26 cellular contexts compared by ENCODE assay signal in the genomic region with DNA sequence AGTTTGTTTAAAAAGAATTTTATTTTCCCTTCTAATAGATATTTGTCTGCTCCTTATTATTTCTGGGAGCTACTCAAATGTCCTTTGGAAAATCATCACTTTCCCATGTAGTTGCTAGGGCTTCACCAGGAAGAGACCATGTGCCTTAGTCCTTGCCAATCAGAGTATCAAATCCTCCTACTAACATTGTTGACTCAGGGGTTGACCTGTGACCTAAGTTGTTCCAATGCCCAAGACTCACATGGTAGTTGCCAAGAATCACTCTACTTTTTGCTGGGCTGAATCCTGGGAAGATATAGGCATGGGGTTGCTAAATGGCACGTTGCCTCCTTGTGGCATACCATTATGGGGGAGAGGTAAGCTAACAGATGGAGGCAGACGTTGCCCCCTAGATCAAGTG. TPM values are rescaled to one million over a fixed set of nuclear protein-coding genes. Genes with fewer than 3 reads are reported as not detected.
"Had no signal": no experiment of that assay in that cellular context is flagged by ENCODE, and none has a peak within 500 bp of the region (broad histone marks: within the 10 kb centered on the region; RNA-seq: fewer than 3 reads in every experiment).

No MANE protein-coding gene starts in this region.

- H3K9me3 Mint-ChIP-seq: activated naive CD4-positive, alpha-beta T cell treated with anti-CD3 and anti-CD28 coated beads, Interleukin-2, amount 50 U/mL, for 72 hours; dendritic cell treated with granulocyte-macrophage colony-stimulating factor and Interleukin-4, amounts not matched to agents 40 ng/mL and 50 ng/mL, for 4 days; memory B cell; nephron; stimulated activated effector memory CD8-positive, alpha-beta T cell treated with anti-CD3 and anti-CD28 coated beads, Interleukin-12 subunit alpha, Interleukin-12 subunit beta, amount 100 ng/mL, for 72 hours; stimulated activated naive CD8-positive, alpha-beta T cell treated with anti-CD3 and anti-CD28 coated beads, Interleukin-15, amount 100 ng/mL, for 72 hours had no signal

- H3K4me3 ChIP-seq: ascending aorta, gastrocnemius medialis, pancreas, psoas muscle, skin epidermis, suprapubic skin, transverse colon had no signal

- H3K36me3 Mint-ChIP-seq: activated naive CD4-positive, alpha-beta T cell treated with anti-CD3 and anti-CD28 coated beads, Interleukin-2, amount 50 U/mL, for 72 hours; memory B cell; stimulated activated effector memory CD8-positive, alpha-beta T cell treated with anti-CD3 and anti-CD28 coated beads, Interleukin-12 subunit alpha, Interleukin-12 subunit beta, amount 100 ng/mL, for 72 hours had no signal

- H3K36me3 ChIP-seq: ascending aorta, brain microvascular endothelial cell, gastrocnemius medialis, neutrophil, pancreas, suprapubic skin, transverse colon had no signal

- H3K27ac ChIP-seq: ascending aorta, brain microvascular endothelial cell, gastrocnemius medialis, neutrophil, pancreas, psoas muscle, skin epidermis, suprapubic skin, transverse colon had no signal

- H3K27ac Mint-ChIP-seq: activated naive CD4-positive, alpha-beta T cell treated with anti-CD3 and anti-CD28 coated beads, Interleukin-2, amount 50 U/mL, for 72 hours; dendritic cell treated with granulocyte-macrophage colony-stimulating factor and Interleukin-4, amounts not matched to agents 40 ng/mL and 50 ng/mL, for 4 days; memory B cell; nephron; stimulated activated effector memory CD8-positive, alpha-beta T cell treated with anti-CD3 and anti-CD28 coated beads, Interleukin-12 subunit alpha, Interleukin-12 subunit beta, amount 100 ng/mL, for 72 hours; stimulated activated naive CD8-positive, alpha-beta T cell treated with anti-CD3 and anti-CD28 coated beads, Interleukin-15, amount 100 ng/mL, for 72 hours had no signal

- ATAC-seq: activated naive CD4-positive, alpha-beta T cell treated with anti-CD3 and anti-CD28 coated beads, Interleukin-2, amount 50 U/mL, for 72 hours; esophagus mucosa; gastrocnemius medialis; left ventricle myocardium superior; pancreas; psoas muscle; stimulated activated effector memory CD8-positive, alpha-beta T cell treated with anti-CD3 and anti-CD28 coated beads, Interleukin-12 subunit alpha, Interleukin-12 subunit beta, amount 100 ng/mL, for 72 hours; stimulated activated naive CD8-positive, alpha-beta T cell treated with anti-CD3 and anti-CD28 coated beads, Interleukin-15, amount 100 ng/mL, for 72 hours had no signal

- H3K27me3 ChIP-seq: ascending aorta, brain microvascular endothelial cell, gastrocnemius medialis, transverse colon had no signal

- H3K4me1 Mint-ChIP-seq: memory B cell; stimulated activated effector memory CD8-positive, alpha-beta T cell treated with anti-CD3 and anti-CD28 coated beads, Interleukin-12 subunit alpha, Interleukin-12 subunit beta, amount 100 ng/mL, for 72 hours; stimulated activated naive CD8-positive, alpha-beta T cell treated with anti-CD3 and anti-CD28 coated beads, Interleukin-15, amount 100 ng/mL, for 72 hours had no signal

- DNase-seq: activated CD4-positive, alpha-beta T cell treated with anti-CD3 and anti-CD28 coated beads for 1 hour; activated CD4-positive, alpha-beta T cell treated with anti-CD3 and anti-CD28 coated beads, Interleukin-2, amount 50 U/mL, for 1 hour; activated T-cell treated with anti-CD3 and anti-CD28 coated beads, Interleukin-2, amount 50 U/mL, for 1 hour; brain microvascular endothelial cell; caudate nucleus; effector CD8-positive, alpha-beta T cell; gastrocnemius medialis; hippocampal formation; left ventricle myocardium superior; pancreas; psoas muscle; right cardiac atrium; stimulated activated CD4-positive, alpha-beta T cell treated with anti-CD3 and anti-CD28 coated beads, Interleukin-2, amount 100 ng/mL, for 24 hours; stimulated activated naive CD8-positive, alpha-beta T cell treated with anti-CD3 and anti-CD28 coated beads, Interleukin-15, amount 100 ng/mL, for 72 hours; transverse colon had no signal

- H3K4me1 ChIP-seq: ascending aorta, pancreas, suprapubic skin, transverse colon had no signal

- H3K9me3 ChIP-seq: ascending aorta, gastrocnemius medialis, neutrophil, pancreas, psoas muscle, suprapubic skin, transverse colon had no signal

- H3K4me3 Mint-ChIP-seq: dendritic cell treated with granulocyte-macrophage colony-stimulating factor and Interleukin-4, amounts not matched to agents 40 ng/mL and 50 ng/mL, for 4 days; memory B cell; nephron; stimulated activated effector memory CD8-positive, alpha-beta T cell treated with anti-CD3 and anti-CD28 coated beads, Interleukin-12 subunit alpha, Interleukin-12 subunit beta, amount 100 ng/mL, for 72 hours; stimulated activated naive CD8-positive, alpha-beta T cell treated with anti-CD3 and anti-CD28 coated beads, Interleukin-15, amount 100 ng/mL, for 72 hours had no signal

RNA-seq across cellular contexts. Expression of a gene that starts 58.2 kb away (rescaled TPM):
- total RNA-seq: activated naive CD4-positive, alpha-beta T cell treated with anti-CD3 and anti-CD28 coated beads, Interleukin-2, amount 50 U/mL, for 72 hours; ascending aorta; esophagus mucosa; mononuclear cell had no signal
